In genomic region chr17:34780438-34780837, GRCh38 we compare ENCODE assay signal across 13 cellular contexts.
A peak's percentile ranks its signal among the peaks of the same experiment; 100 is the strongest.
DNase-seq lines count a peak whose midpoint lies in the region; TF ChIP-seq lines count a peak whose summit lies in the region.
"Had no signal": no experiment of that assay in that cellular context is flagged by ENCODE, and none has a peak within 500 bp of the region (broad histone marks: within the 10 kb centered on the region; RNA-seq: fewer than 3 reads in every experiment).

No MANE protein-coding gene starts in this region.

- intact Hi-C loops in posterior vena cava (cut with DNase I) = no loop called here

- CTCF ChIA-PET in GM10248 (lab: Yijun Ruan, JAX) = no interaction called here

- DNase-seq in NCI-H82 (lab: John Stamatoyannopoulos, UW) (peak; percentile 24), NCI-H82 treated with DMSO at 0.1 percent for 48 hours (lab: John Stamatoyannopoulos, UW; ENCODE audit: unreplicated experiment) (no peak), RPMI7951 (ENCODE audit: low read depth) (peak; percentile 31), posterior vena cava (ENCODE audit: low spot score) (peak; percentile 61), inferior parietal cortex (ENCODE audit: extremely low spot score) (no peak), GM10248 (ENCODE audit: extremely low spot score) (no peak)
- DNase-seq: Caco-2; CD4-positive, CD25-positive, alpha-beta regulatory T cell; CD8-positive, alpha-beta T cell; DMS153; DND-41; H7; HCEC 1CT had no signal

- no peak for TF ChIP-seq CTCF in GM10248 (IDR thresholded peaks at IDR 0.05; ENCODE audit: control extremely low read depth, extremely low read depth, low read depth, missing control alignments)

- POLR2A ChIA-PET in GM10248 (lab: Yijun Ruan, JAX) = no interaction called here

Comparison
In these comparisons a context has a peak if more than half of its experiments do, and no peak if none do; other contexts are left out.
1. DNase-seq: peak in NCI-H82 (single experiment), RPMI7951 (single experiment) and posterior vena cava (single experiment); none in NCI-H82 treated with DMSO at 0.1 percent for 48 hours (single experiment), inferior parietal cortex (single experiment) and GM10248 (single experiment).